In genomic region chr12:3137814-3138445, GRCh38 we compare ENCODE assay signal across 21 cellular contexts.
A peak's percentile ranks its signal among the peaks of the same experiment; 100 is the strongest.
DNase-seq lines count a peak whose midpoint lies in the region; ATAC-seq, FAIRE-seq and TF ChIP-seq lines count a peak whose summit lies in the region.
"Had no signal": no experiment of that assay in that cellular context is flagged by ENCODE, and none has a peak within 500 bp of the region (broad histone marks: within the 10 kb centered on the region; RNA-seq: fewer than 3 reads in every experiment).

No MANE protein-coding gene starts in this region.

- TF ChIP-seq RAD21 in HepG2 (CRISPR knock-in tag; IDR thresholded peaks at IDR 0.05), result no peak

- ATAC-seq in HepG2, result no peak
- ATAC-seq in right lobe of liver, result no peak
- ATAC-seq in HG03097 (IDR thresholded peaks at IDR 0.05; ENCODE audit: low FRiP score, unreplicated experiment), result no peak
- ATAC-seq: activated naive CD8-positive, alpha-beta T cell treated with anti-CD3 and anti-CD28 coated beads, Interleukin-2, amount 50 U/mL, for 24 hours had no signal

- TF ChIP-seq EP300 in HepG2 (IDR thresholded peaks at IDR 0.05; ENCODE audit: low read depth in 2 of 2, low read length in 2 of 2), result no peak
- no peak for TF ChIP-seq EP300 in HepG2 (CRISPR knock-in tag; IDR thresholded peaks at IDR 0.05; ENCODE audit: borderline replicate concordance)

- H3K4me2 ChIP-seq in HepG2 (ENCODE audit: low read depth, low read length) (no peak overlapping the region), neural progenitor cell (peak overlapping the region; percentile 45)
- H3K4me2 ChIP-seq: KMS-11 had no signal

- CTCF ChIA-PET in HepG2 (lab: Yijun Ruan, JAX; ENCODE audit: low intra/inter-chr PET ratio, low total read pairs), result no interaction called here

- POLR2A ChIA-PET in HepG2 (lab: Yijun Ruan, JAX), result no interaction called here

- TF ChIP-seq CTCF in HepG2 (CRISPR knock-in tag; IDR thresholded peaks at IDR 0.05) (no peak), right lobe of liver (IDR thresholded peaks at IDR 0.05) (no peak), endothelial cell (IDR thresholded peaks at IDR 0.05; ENCODE audit: unreplicated experiment) (no peak), neural progenitor cell (IDR thresholded peaks at IDR 0.05) (no peak)

- intact Hi-C loops in HepG2 (cut with micrococcal nuclease; ENCODE audit: unreplicated experiment) (no loop called here), right lobe of liver (cut with DNase I) (loop anchor here (5.0 to 10.0 kb wide), 3 partner anchors 63 to 144 kb away; partner anchors contain the start of gene TSPAN9 (in 1 of the 2))

- no peaks in the 10 kb centered on the region for H3K9me3 Mint-ChIP-seq in endothelial cell (ENCODE audit: unreplicated experiment)
- no peaks in the 10 kb centered on the region for H3K9me3 Mint-ChIP-seq in neural progenitor cell
- H3K9me3 Mint-ChIP-seq: activated B cell treated with CpG ODN at 0.5 μM for 24 hours; activated CD4-positive, alpha-beta memory T cell treated with anti-CD3 and anti-CD28 coated beads for 36 hours; activated naive CD8-positive, alpha-beta T cell treated with anti-CD3 and anti-CD28 coated beads, Interleukin-2, amount 50 U/mL, for 24 hours; immature natural killer cell; T-helper 2 cell treated with Interferon-gamma antibody and Interleukin-4, amounts not matched to agents 5 μg/mL and 100 μg/mL, for 36 hours had no signal

- 98% methylated on average over 13 of the region's 17 CpGs for WGBS in HepG2 (ENCODE audit: low lambda C conversion rate)
- WGBS in right lobe of liver (ENCODE audit: insufficient coverage, low coverage, low lambda C conversion rate, missing lambda C conversion rate), result 49% methylated on average over 6 of the region's 17 CpGs

- H3K27ac Mint-ChIP-seq in endothelial cell (ENCODE audit: unreplicated experiment) (peak overlapping the region; percentile 74), neural progenitor cell (peak overlapping the region; percentile 42)
- H3K27ac Mint-ChIP-seq: activated B cell treated with CpG ODN at 0.5 μM for 24 hours; activated CD4-positive, alpha-beta memory T cell treated with anti-CD3 and anti-CD28 coated beads for 36 hours; activated naive CD8-positive, alpha-beta T cell treated with anti-CD3 and anti-CD28 coated beads, Interleukin-2, amount 50 U/mL, for 24 hours; immature natural killer cell; T-helper 2 cell treated with Interferon-gamma antibody and Interleukin-4, amounts not matched to agents 5 μg/mL and 100 μg/mL, for 36 hours had no signal

- H3K27ac ChIP-seq in HepG2 (ENCODE audit: extremely low read length, insufficient read depth, low read length), result no peak overlapping the region
- H3K27ac ChIP-seq in right lobe of liver, result no peak overlapping the region
- H3K27ac ChIP-seq in neural progenitor cell, result no peak overlapping the region
- H3K27ac ChIP-seq: KMS-11, neutrophil had no signal

- H3K27me3 ChIP-seq in HepG2 (ENCODE audit: control insufficient read depth in 1 of 2, insufficient read depth in 2 of 2, low read length in 2 of 2) (no peaks in the 10 kb centered on the region), right lobe of liver (no peaks in the 10 kb centered on the region), neural progenitor cell (no peaks in the 10 kb centered on the region)

- H3K36me3 ChIP-seq in HepG2 (replicated peaks in 1 of 2; ENCODE audit: control insufficient read depth in 1 of 2, insufficient read depth in 2 of 2, low read length in 2 of 2), result peaks cover 0 to 3% of the 10 kb centered on the region in 2 experiments; a peak in 2 of 5 replicates
- no peaks in the 10 kb centered on the region for H3K36me3 ChIP-seq in right lobe of liver
- H3K36me3 ChIP-seq in neural progenitor cell, result no peaks in the 10 kb centered on the region
- H3K36me3 ChIP-seq: left lung, neutrophil had no signal

- H3K9ac ChIP-seq in HepG2 (ENCODE audit: insufficient read depth, low read depth, low read length) (no peak overlapping the region), neural progenitor cell (no peak overlapping the region)
- H3K9ac ChIP-seq: KMS-11 had no signal

- H3K36me3 Mint-ChIP-seq in endothelial cell (ENCODE audit: low read depth, unreplicated experiment) (peaks cover 24% of the 10 kb centered on the region), neural progenitor cell (no peaks in the 10 kb centered on the region)
- H3K36me3 Mint-ChIP-seq: activated CD4-positive, alpha-beta memory T cell treated with anti-CD3 and anti-CD28 coated beads for 36 hours; immature natural killer cell had no signal

- H3K4me1 ChIP-seq in HepG2 (ENCODE audit: insufficient read depth, low read length) (no peaks in the 10 kb centered on the region), right lobe of liver (peaks cover 0 to 12% (median 2%) of the 10 kb centered on the region in 4 donors), neural progenitor cell (peaks cover 28% of the 10 kb centered on the region)

- no peak overlapping the region for H3K4me3 Mint-ChIP-seq in endothelial cell (ENCODE audit: unreplicated experiment)
- no peak overlapping the region for H3K4me3 Mint-ChIP-seq in neural progenitor cell
- H3K4me3 Mint-ChIP-seq: activated B cell treated with CpG ODN at 0.5 μM for 24 hours; activated CD4-positive, alpha-beta memory T cell treated with anti-CD3 and anti-CD28 coated beads for 36 hours; activated naive CD8-positive, alpha-beta T cell treated with anti-CD3 and anti-CD28 coated beads, Interleukin-2, amount 50 U/mL, for 24 hours; immature natural killer cell; T-helper 2 cell treated with Interferon-gamma antibody and Interleukin-4, amounts not matched to agents 5 μg/mL and 100 μg/mL, for 36 hours had no signal

- peaks cover 53% of the 10 kb centered on the region for H3K4me1 Mint-ChIP-seq in endothelial cell (ENCODE audit: unreplicated experiment)
- peaks cover 46% of the 10 kb centered on the region for H3K4me1 Mint-ChIP-seq in neural progenitor cell
- H3K4me1 Mint-ChIP-seq: activated B cell treated with CpG ODN at 0.5 μM for 24 hours; activated naive CD8-positive, alpha-beta T cell treated with anti-CD3 and anti-CD28 coated beads, Interleukin-2, amount 50 U/mL, for 24 hours; immature natural killer cell had no signal

- FAIRE-seq in HepG2 (lab: Jason Lieb, UNC), result no peak

- H3F3A ChIP-seq in neural progenitor cell (ENCODE audit: low read depth), result peaks cover 2% of the 10 kb centered on the region

- in situ Hi-C loops in HepG2 (cut with HindIII; ENCODE audit: extremely low pct_ligation_motif_present, low pct_unique_long_range_greater_than_20kb), result loop anchor here (5.0 kb wide), 1 partner anchor 64 kb away; no protein-coding TSS in a partner anchor

- TF ChIP-seq POLR2A in HepG2 (IDR thresholded peaks at IDR 0.05; ENCODE audit: insufficient read depth in 1 of 2, low read depth in 2 of 2, low read length in 2 of 2) (no peak), right lobe of liver (IDR thresholded peaks at IDR 0.05) (no peak)

- H3K79me2 ChIP-seq in HepG2 (ENCODE audit: insufficient read depth, low read length) (peaks cover 2% of the 10 kb centered on the region), neural progenitor cell (ENCODE audit: low read depth) (no peaks in the 10 kb centered on the region)

- no peak overlapping the region for H2AFZ ChIP-seq in HepG2 (ENCODE audit: low read length)
- no peak overlapping the region for H2AFZ ChIP-seq in neural progenitor cell (replicated peaks)

- H4K20me1 ChIP-seq in HepG2 (ENCODE audit: insufficient read depth, low read length) (peaks cover 20% of the 10 kb centered on the region), neural progenitor cell (ENCODE audit: low read depth) (peaks cover 37% of the 10 kb centered on the region)

- H3K9me3 ChIP-seq in HepG2 (ENCODE audit: low read length) (no peaks in the 10 kb centered on the region), right lobe of liver (no peaks in the 10 kb centered on the region), neural progenitor cell (ENCODE audit: low read depth) (no peaks in the 10 kb centered on the region)
- H3K9me3 ChIP-seq: left lung, neutrophil had no signal

- H3K27me3 Mint-ChIP-seq in endothelial cell (ENCODE audit: unreplicated experiment) (peaks cover 16% of the 10 kb centered on the region), neural progenitor cell (ENCODE audit: insufficient read depth, low read depth) (peaks cover 10% of the 10 kb centered on the region)

- DNase-seq in HepG2 (ENCODE audit: low spot score), result no peak
- no peak for DNase-seq in right lobe of liver
- no peak for DNase-seq in endothelial cell (ENCODE audit: low spot score)
- DNase-seq in neural progenitor cell (ENCODE audit: low spot score), result no peak
- no peak for DNase-seq in AG08396 (ENCODE audit: low spot score)
- no peak for DNase-seq in Kasumi-1 (lab: John Stamatoyannopoulos, UW)
- DNase-seq in OCI-M2 (lab: John Stamatoyannopoulos, UW; ENCODE audit: unreplicated experiment), result no peak
- DNase-seq: ACHN; activated B cell treated with CpG ODN at 0.5 μM for 24 hours; activated CD4-positive, alpha-beta memory T cell treated with anti-CD3 and anti-CD28 coated beads for 36 hours; activated effector memory CD4-positive, alpha-beta T cell treated with anti-CD3 and anti-CD28 coated beads, Interleukin-2, amount 50 U/mL, for 16 hours; activated naive CD8-positive, alpha-beta T cell treated with anti-CD3 and anti-CD28 coated beads, Interleukin-2, amount 50 U/mL, for 24 hours; cortex of kidney; immature natural killer cell; left lung; NCI-H524 treated with DMSO at 0.1 percent for 48 hours; trophoblast cell had no signal

- H3K4me3 ChIP-seq in HepG2 (replicated peaks in 1 of 3; ENCODE audit: insufficient read depth in 1 of 3, low read depth in 2 of 3, low read length in 3 of 3) (no peak overlapping the region), right lobe of liver (no peak overlapping the region), neural progenitor cell (no peak overlapping the region)
- H3K4me3 ChIP-seq: left lung had no signal

- no TSS peak for BruUV-seq in HepG2 (replicated peaks; lab: Mats Ljungman, UMichigan)

TF ChIP-seq in HepG2, 621 proteins besides CTCF, POLR2A, EP300 and RAD21 (continues in another document):
- TF ChIP-seq RBM22 (optimal IDR thresholded peaks at IDR 0.05; ENCODE audit: low read length), result no peak
- no peak for TF ChIP-seq DR1 (CRISPR knock-in tag; IDR thresholded peaks at IDR 0.05)
- TF ChIP-seq ZBTB7A (CRISPR knock-in tag; IDR thresholded peaks at IDR 0.05), result no peak
- TF ChIP-seq ZNF18 (CRISPR knock-in tag; IDR thresholded peaks at IDR 0.05; ENCODE audit: insufficient replicate concordance), result no peak
- no peak for TF ChIP-seq ARNT2 (CRISPR knock-in tag; IDR thresholded peaks at IDR 0.05; ENCODE audit: low read depth)
- no peak for TF ChIP-seq ARID2 (CRISPR knock-in tag; IDR thresholded peaks at IDR 0.05; ENCODE audit: borderline replicate concordance)
